Comparison of ENCODE assay signal across 1 cellular context in the genomic region with DNA sequence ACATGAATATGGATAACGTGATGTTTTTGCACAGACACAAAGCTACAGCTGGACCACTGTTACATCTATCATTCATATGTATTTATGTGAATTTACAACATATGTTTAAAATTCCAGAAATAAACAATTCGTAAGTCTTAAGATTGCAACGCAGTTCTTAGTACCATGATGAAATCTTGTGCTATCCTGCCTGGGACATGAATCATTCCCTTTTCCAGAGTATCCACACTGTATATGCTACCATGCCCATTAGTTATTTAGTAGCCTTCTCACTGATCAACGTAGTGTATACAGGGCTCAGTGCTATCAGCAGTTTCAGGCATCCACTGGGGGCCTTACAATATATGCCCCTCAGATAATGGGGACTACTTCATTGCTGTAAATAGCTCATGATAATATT.
TF ChIP-seq lines count a peak whose summit lies in the region.

No MANE protein-coding gene starts in this region.

TF ChIP-seq in HepG2, 621 proteins besides CTCF, POLR2A, EP300 and RAD21:
- no peak for TF ChIP-seq SAP130 (CRISPR knock-in tag; IDR thresholded peaks at IDR 0.05; ENCODE audit: low read depth)
- no peak for TF ChIP-seq ZNF607 (CRISPR knock-in tag; IDR thresholded peaks at IDR 0.05; ENCODE audit: borderline replicate concordance)
- TF ChIP-seq ZNF329 (CRISPR knock-in tag; IDR thresholded peaks at IDR 0.05; ENCODE audit: low read depth): no peak
- TF ChIP-seq, protein P1, sequence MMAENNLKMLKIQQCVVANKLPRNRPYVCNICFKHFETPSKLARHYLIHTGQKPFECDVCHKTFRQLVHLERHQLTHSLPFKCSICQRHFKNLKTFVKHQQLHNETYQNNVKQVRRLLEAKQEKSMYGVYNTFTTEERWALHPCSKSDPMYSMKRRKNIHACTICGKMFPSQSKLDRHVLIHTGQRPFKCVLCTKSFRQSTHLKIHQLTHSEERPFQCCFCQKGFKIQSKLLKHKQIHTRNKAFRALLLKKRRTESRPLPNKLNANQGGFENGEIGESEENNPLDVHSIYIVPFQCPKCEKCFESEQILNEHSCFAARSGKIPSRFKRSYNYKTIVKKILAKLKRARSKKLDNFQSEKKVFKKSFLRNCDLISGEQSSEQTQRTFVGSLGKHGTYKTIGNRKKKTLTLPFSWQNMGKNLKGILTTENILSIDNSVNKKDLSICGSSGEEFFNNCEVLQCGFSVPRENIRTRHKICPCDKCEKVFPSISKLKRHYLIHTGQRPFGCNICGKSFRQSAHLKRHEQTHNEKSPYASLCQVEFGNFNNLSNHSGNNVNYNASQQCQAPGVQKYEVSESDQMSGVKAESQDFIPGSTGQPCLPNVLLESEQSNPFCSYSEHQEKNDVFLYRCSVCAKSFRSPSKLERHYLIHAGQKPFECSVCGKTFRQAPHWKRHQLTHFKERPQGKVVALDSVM (CRISPR knock-in tag; IDR thresholded peaks at IDR 0.05): no peak
